In the genomic region with DNA sequence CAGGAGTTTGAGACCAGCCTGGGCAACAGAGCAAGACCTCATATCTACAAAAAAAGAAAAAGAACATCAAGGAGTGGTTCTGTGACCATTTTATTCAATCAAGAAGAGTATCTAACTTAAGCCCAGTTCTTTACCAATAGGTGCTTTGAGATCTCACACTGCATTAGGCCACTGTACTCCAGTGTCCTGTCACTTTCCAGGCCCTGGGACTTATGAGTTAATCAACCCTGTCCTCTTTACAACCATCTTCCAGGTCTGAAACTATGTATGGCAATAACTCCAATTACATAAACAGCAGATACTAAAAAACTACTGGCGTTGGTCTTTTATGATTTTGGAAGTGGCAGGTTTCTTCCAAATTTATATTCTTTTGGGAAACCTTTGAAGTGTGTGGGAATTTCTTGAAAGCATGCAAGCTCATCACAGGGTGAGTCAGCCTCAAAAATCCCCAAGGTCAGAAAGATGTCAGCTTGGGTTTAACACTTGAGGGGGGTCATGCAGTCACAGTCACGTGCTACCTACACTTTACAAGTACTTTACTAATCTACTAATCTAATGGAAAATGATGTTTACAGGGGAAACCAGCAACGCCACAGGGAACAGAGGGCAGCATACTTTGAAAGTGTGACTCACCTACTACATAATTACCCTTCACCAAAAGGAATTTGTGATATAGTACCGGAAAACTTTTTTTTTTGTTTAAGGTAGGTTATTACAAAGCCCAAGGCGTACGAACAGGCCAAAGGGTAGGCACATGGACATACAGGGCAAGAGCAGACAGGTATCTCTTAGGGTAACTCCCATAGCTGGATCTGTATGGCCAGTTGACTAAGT, we compare ENCODE assay signal across 1 cellular context.
TF ChIP-seq lines count a peak whose summit lies in the region.

No MANE protein-coding gene starts in this region.

TF ChIP-seq in K562, 482 proteins besides CTCF, POLR2A, EP300 and RAD21 (continued from another document):
- no peak for TF ChIP-seq GMEB1 (CRISPR knock-in tag; IDR thresholded peaks at IDR 0.05)
- no peak for TF ChIP-seq PCBP2 (IDR thresholded peaks at IDR 0.05; ENCODE audit: low read depth, low read length, poor library complexity, severe bottlenecking)
- no peak for TF ChIP-seq CGGBP1 (CRISPR knock-in tag; IDR thresholded peaks at IDR 0.05)
- no peak for TF ChIP-seq SMARCA4 (IDR thresholded peaks at IDR 0.05)
- no peak for TF ChIP-seq NR2C2 (CRISPR knock-in tag; IDR thresholded peaks at IDR 0.05)
- 0 out of 2 replicates have a peak, but pooled peaks have one; percentile 24 for TF ChIP-seq NR2C2 (tag; IDR thresholded peaks at IDR 0.05)
- no peak for TF ChIP-seq SREBF1 (IDR thresholded peaks at IDR 0.05; ENCODE audit: borderline replicate concordance, low read depth, low read length)
- TF ChIP-seq KAT8 (IDR thresholded peaks at IDR 0.05; ENCODE audit: low read depth) = no peak
- peak; percentile 27; the same call in 1 of the 2 replicates for TF ChIP-seq ARID1B (IDR thresholded peaks at IDR 0.05)
- TF ChIP-seq KDM5B (IDR thresholded peaks at IDR 0.05; ENCODE audit: insufficient replicate concordance, low read depth, low read length) = no peak
- no peak for TF ChIP-seq EZH2 (IDR thresholded peaks at IDR 0.05; ENCODE audit: borderline replicate concordance, low read depth, low read length)
- no peak for TF ChIP-seq CBX8 (IDR thresholded peaks at IDR 0.05; ENCODE audit: borderline replicate concordance, extremely low read depth, low read depth, low read length, poor library complexity, severe bottlenecking)
- no peak for TF ChIP-seq SMARCE1 (IDR thresholded peaks at IDR 0.05)
- TF ChIP-seq DPF2 (IDR thresholded peaks at IDR 0.05) = no peak
- TF ChIP-seq KAT7 (CRISPR knock-in tag; IDR thresholded peaks at IDR 0.05; ENCODE audit: borderline replicate concordance) = no peak
- TF ChIP-seq TOE1 (IDR thresholded peaks at IDR 0.05; ENCODE audit: borderline replicate concordance) = peak; percentile 42; the same call in 1 of the 2 replicates
- TF ChIP-seq TOE1 (CRISPR knock-in tag; IDR thresholded peaks at IDR 0.05; ENCODE audit: borderline replicate concordance, low read depth) = no peak
- no peak for TF ChIP-seq IRF2 (CRISPR knock-in tag; IDR thresholded peaks at IDR 0.05)
- TF ChIP-seq, protein P1, sequence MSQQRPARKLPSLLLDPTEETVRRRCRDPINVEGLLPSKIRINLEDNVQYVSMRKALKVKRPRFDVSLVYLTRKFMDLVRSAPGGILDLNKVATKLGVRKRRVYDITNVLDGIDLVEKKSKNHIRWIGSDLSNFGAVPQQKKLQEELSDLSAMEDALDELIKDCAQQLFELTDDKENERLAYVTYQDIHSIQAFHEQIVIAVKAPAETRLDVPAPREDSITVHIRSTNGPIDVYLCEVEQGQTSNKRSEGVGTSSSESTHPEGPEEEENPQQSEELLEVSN (IDR thresholded peaks at IDR 0.05; ENCODE audit: borderline replicate concordance in 1 of 2, extremely low read depth in 1 of 2, insufficient read depth in 1 of 2, insufficient read length in 1 of 2, low read depth in 1 of 2, low read length in 1 of 2, poor library complexity in 1 of 2, severe bottlenecking in 1 of 2) = no peak
- no peak for TF ChIP-seq PPARD (CRISPR knock-in tag; IDR thresholded peaks at IDR 0.05)
- TF ChIP-seq ASH1L (IDR thresholded peaks at IDR 0.05; ENCODE audit: borderline replicate concordance, low read depth, partially characterized antibody) = no peak
- no peak for TF ChIP-seq ZNF224 (CRISPR knock-in tag; IDR thresholded peaks at IDR 0.05)
- TF ChIP-seq MYBL2 (IDR thresholded peaks at IDR 0.05; ENCODE audit: low read depth) = no peak
- no peak for TF ChIP-seq MYBL2 (CRISPR knock-in tag; IDR thresholded peaks at IDR 0.05; ENCODE audit: borderline replicate concordance)
- no peak for TF ChIP-seq KLF1 (tag; IDR thresholded peaks at IDR 0.05)
